9 cellular contexts compared by ENCODE assay signal in genomic region chr17:79915850-79916430, GRCh38.
DNase-seq lines count a peak whose midpoint lies in the region; ATAC-seq and TF ChIP-seq lines count a peak whose summit lies in the region.
"Had no signal": no experiment of that assay in that cellular context is flagged by ENCODE, and none has a peak within 500 bp of the region (broad histone marks: within the 10 kb centered on the region; RNA-seq: fewer than 3 reads in every experiment).

No MANE protein-coding gene starts in this region.

- 82% methylated on average over 10 of the region's 23 CpGs for WGBS in mammary epithelial cell (ENCODE audit: low coverage, missing lambda C conversion rate)

- peak; percentile 40 for ATAC-seq in naive thymus-derived CD4-positive, alpha-beta T cell
- ATAC-seq in HG03025 (IDR thresholded peaks at IDR 0.05; ENCODE audit: low FRiP score, unreplicated experiment), result no peak
- ATAC-seq: Panc1 had no signal

- no peaks in the 10 kb centered on the region for H3K79me2 ChIP-seq in mammary epithelial cell (ENCODE audit: insufficient read depth, low read length)

- DNase-seq in ELF-1 (ENCODE audit: low read depth, low spot score) (peak; percentile 63), Kasumi-1 (lab: John Stamatoyannopoulos, UW) (peak; percentile 8 to 32), mammary epithelial cell (peak; percentile 37), ecto neural progenitor cell (ENCODE audit: low spot score) (no peak), NCI-H510A (lab: John Stamatoyannopoulos, UW) (no peak), hippocampal formation (lab: John Stamatoyannopoulos, UW) (no peak)
- peak in 4 of 9 donors; percentile 11 to 47 (median 30) for DNase-seq in naive thymus-derived CD4-positive, alpha-beta T cell

- no peaks in the 10 kb centered on the region for H4K20me1 ChIP-seq in mammary epithelial cell (ENCODE audit: insufficient read depth, low read length)

- H3K4me1 ChIP-seq in mammary epithelial cell (ENCODE audit: insufficient read depth, low read length), result peaks cover 21% of the 10 kb centered on the region
- no peaks in the 10 kb centered on the region for H3K4me1 ChIP-seq in naive thymus-derived CD4-positive, alpha-beta T cell (ENCODE audit: control insufficient read depth in 2 of 2, insufficient read depth in 2 of 2, low read length in 2 of 2)

- peaks cover 0 to 14% (median 0%) of the 10 kb centered on the region in 5 donors for H3K27me3 Mint-ChIP-seq in naive thymus-derived CD4-positive, alpha-beta T cell

- in situ Hi-C loops in mammary epithelial cell (cut with MboI; ENCODE audit: low sequenced_read_pairs in 2 of 2), result loop anchor here in 1 of 2 donors (10.0 kb wide), 1 partner anchor 61 kb away; no protein-coding TSS in a partner anchor

- CTCF ChIA-PET in mammary epithelial cell (lab: Charles Lee; ENCODE audit: low non-redundant PET), result interaction anchor here (0.6 to 0.8 kb wide), 2 partner anchors 81 to 108 kb away, joined by 4 to 5 read pairs; no protein-coding TSS in a partner anchor
- CTCF ChIA-PET in naive thymus-derived CD4-positive, alpha-beta T cell (lab: Charles Lee), result interaction anchor here (1.0 to 1.4 kb wide), 3 partner anchors 74 to 170 kb away, joined by 3 to 5 read pairs (median 3); no protein-coding TSS in a partner anchor

- peaks cover 0 to 5% (median 0%) of the 10 kb centered on the region in 7 donors for H3K4me1 Mint-ChIP-seq in naive thymus-derived CD4-positive, alpha-beta T cell

- H3K9me3 ChIP-seq in mammary epithelial cell (replicated peaks; ENCODE audit: insufficient read depth, low read length), result no peaks in the 10 kb centered on the region
- no peaks in the 10 kb centered on the region for H3K9me3 ChIP-seq in naive thymus-derived CD4-positive, alpha-beta T cell (ENCODE audit: control insufficient read depth in 2 of 3, low read length in 3 of 3)

- H3K36me3 ChIP-seq in mammary epithelial cell (ENCODE audit: insufficient read depth, low read length), result no peaks in the 10 kb centered on the region
- H3K36me3 ChIP-seq in naive thymus-derived CD4-positive, alpha-beta T cell (ENCODE audit: control insufficient read depth in 2 of 3, insufficient read depth in 3 of 3, low read length in 3 of 3), result no peaks in the 10 kb centered on the region

- no peak overlapping the region for H3K4me2 ChIP-seq in mammary epithelial cell (ENCODE audit: insufficient read depth, low read depth, low read length)

- no peak overlapping the region for H3K27ac Mint-ChIP-seq in naive thymus-derived CD4-positive, alpha-beta T cell

- dilution Hi-C loops in mammary epithelial cell (cut with HindIII; ENCODE audit: low sequenced_read_pairs), result no loop called here

- H2AFZ ChIP-seq in mammary epithelial cell (ENCODE audit: low read depth, low read length), result no peak overlapping the region

- intact Hi-C loops in mammary epithelial cell (cut with micrococcal nuclease), result loop anchor here (1.0 to 5.0 kb wide), 3 partner anchors 108 to 169 kb away; no protein-coding TSS in a partner anchor
- intact Hi-C loops in naive thymus-derived CD4-positive, alpha-beta T cell (cut with micrococcal nuclease), result loop anchor here (1.0 to 10.0 kb wide), 5 partner anchors 71 to 174 kb away; partner anchors contain the start of gene CBX4 (in 1 of the 2)

- H3K27ac ChIP-seq in mammary epithelial cell (ENCODE audit: insufficient read depth, low read depth, low read length), result no peak overlapping the region
- H3K27ac ChIP-seq in naive thymus-derived CD4-positive, alpha-beta T cell (ENCODE audit: low read depth, low read length), result no peak overlapping the region

- no peaks in the 10 kb centered on the region for H3K27me3 ChIP-seq in mammary epithelial cell (ENCODE audit: insufficient read depth, low read length)
- no peaks in the 10 kb centered on the region for H3K27me3 ChIP-seq in naive thymus-derived CD4-positive, alpha-beta T cell (ENCODE audit: control insufficient read depth in 2 of 2, insufficient read depth in 2 of 2, low read length in 2 of 2)

- no peaks in the 10 kb centered on the region for H3K9me3 Mint-ChIP-seq in naive thymus-derived CD4-positive, alpha-beta T cell

- H3K4me3 ChIP-seq in mammary epithelial cell (replicated peaks in 1 of 3; ENCODE audit: insufficient read depth in 1 of 3, low read depth in 2 of 3, low read length in 3 of 3), result no peak overlapping the region
- no peak overlapping the region for H3K4me3 ChIP-seq in naive thymus-derived CD4-positive, alpha-beta T cell (ENCODE audit: low read length)

- TF ChIP-seq CTCF in mammary epithelial cell (conservative IDR thresholded peaks at IDR 0.05 in 1 of 2, IDR thresholded peaks at IDR 0.05 in 1 of 2; ENCODE audit: extremely low read depth in 1 of 2, insufficient read depth in 1 of 2, low read depth in 1 of 2, low read length in 2 of 2), result peak in 1 of 2 donors; percentile 32

- H3K36me3 Mint-ChIP-seq in naive thymus-derived CD4-positive, alpha-beta T cell, result no peaks in the 10 kb centered on the region

- H3K9ac ChIP-seq in mammary epithelial cell (ENCODE audit: insufficient read depth, low read length), result no peak overlapping the region

- POLR2A ChIA-PET in naive thymus-derived CD4-positive, alpha-beta T cell (lab: Charles Lee), result no interaction called here

- no TSS peak for BruUV-seq in mammary epithelial cell (replicated peaks; lab: Mats Ljungman, UMichigan)

- no peak overlapping the region for H3K4me3 Mint-ChIP-seq in naive thymus-derived CD4-positive, alpha-beta T cell

Comparison
In these comparisons a context has a peak if more than half of its experiments do, and no peak if none do; other contexts are left out.
1. DNase-seq: peak in ELF-1 (single experiment), Kasumi-1 (2 of 2) and mammary epithelial cell (single experiment); none in ecto neural progenitor cell (single experiment), NCI-H510A (single experiment) and hippocampal formation (0 of 2).